Comparison of ENCODE assay signal across 1 cellular context in genomic region chr11:2095542-2095941, GRCh38.
TF ChIP-seq lines count a peak whose summit lies in the region.

No MANE protein-coding gene starts in this region.

TF ChIP-seq in H1, 55 proteins besides CTCF, POLR2A, EP300 and RAD21:
- no peak for TF ChIP-seq SUZ12 (IDR thresholded peaks at IDR 0.05; ENCODE audit: low read length)
- no peak for TF ChIP-seq POLR2AphosphoS5 (IDR thresholded peaks at IDR 0.05; ENCODE audit: low read depth, low read length)
TF ChIP-seq in H1: peak in this region for 0.
